In genomic region chr16:74264806-74265205, GRCh38 we compare ENCODE assay signal across 1 cellular context.
TF ChIP-seq lines count a peak whose summit lies in the region.

No MANE protein-coding gene starts in this region.

TF ChIP-seq in HEK293T, 16 proteins besides CTCF, POLR2A, EP300 and RAD21 (continued from another document):
- TF ChIP-seq, protein P1, sequence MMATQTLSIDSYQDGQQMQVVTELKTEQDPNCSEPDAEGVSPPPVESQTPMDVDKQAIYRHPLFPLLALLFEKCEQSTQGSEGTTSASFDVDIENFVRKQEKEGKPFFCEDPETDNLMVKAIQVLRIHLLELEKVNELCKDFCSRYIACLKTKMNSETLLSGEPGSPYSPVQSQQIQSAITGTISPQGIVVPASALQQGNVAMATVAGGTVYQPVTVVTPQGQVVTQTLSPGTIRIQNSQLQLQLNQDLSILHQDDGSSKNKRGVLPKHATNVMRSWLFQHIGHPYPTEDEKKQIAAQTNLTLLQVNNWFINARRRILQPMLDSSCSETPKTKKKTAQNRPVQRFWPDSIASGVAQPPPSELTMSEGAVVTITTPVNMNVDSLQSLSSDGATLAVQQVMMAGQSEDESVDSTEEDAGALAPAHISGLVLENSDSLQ (IDR thresholded peaks at IDR 0.05) = peak; percentile 89
- TF ChIP-seq CTBP1 (IDR thresholded peaks at IDR 0.05; ENCODE audit: borderline replicate concordance) = peak; percentile 72; the same call in 1 of the 2 replicates
